ENCODE assay signal across 16 cellular contexts in genomic region chr10:43155716-43156115, GRCh38. TPM values are rescaled to one million over a fixed set of nuclear protein-coding genes. Genes with fewer than 3 reads are reported as not detected.
DNase-seq lines count a peak whose midpoint lies in the region; ATAC-seq, FAIRE-seq and TF ChIP-seq lines count a peak whose summit lies in the region.
"Had no signal": no experiment of that assay in that cellular context is flagged by ENCODE, and none has a peak within 500 bp of the region (broad histone marks: within the 10 kb centered on the region; RNA-seq: fewer than 3 reads in every experiment).

No MANE protein-coding gene starts in this region.

- H3K27me3 ChIP-seq in CD4-positive, CD25-positive, alpha-beta regulatory T cell (ENCODE audit: control insufficient read depth, insufficient read depth, low read length): no peaks in the 10 kb centered on the region
- no peaks in the 10 kb centered on the region for H3K27me3 ChIP-seq in neutrophil
- H3K27me3 ChIP-seq in CD8-positive, alpha-beta T cell (ENCODE audit: insufficient read depth, low read length): no peaks in the 10 kb centered on the region
- H3K27me3 ChIP-seq: BE2C had no signal

- no peak for TF ChIP-seq CTCF in CD14-positive monocyte (IDR thresholded peaks at IDR 0.05)
- TF ChIP-seq CTCF in neutrophil (IDR thresholded peaks at IDR 0.05): no peak
- no peak for TF ChIP-seq CTCF in CD8-positive, alpha-beta T cell (IDR thresholded peaks at IDR 0.05)

- H3K9me3 ChIP-seq in CD4-positive, CD25-positive, alpha-beta regulatory T cell (ENCODE audit: control insufficient read depth in 2 of 2, low read length in 2 of 2): no peaks in the 10 kb centered on the region
- H3K9me3 ChIP-seq in neutrophil: no peaks in the 10 kb centered on the region
- H3K9me3 ChIP-seq in CD8-positive, alpha-beta T cell (ENCODE audit: low read length): no peaks in the 10 kb centered on the region
- H3K9me3 ChIP-seq: A549, BE2C had no signal

- no peak overlapping the region for H3K4me3 Mint-ChIP-seq in CD14-positive monocyte
- peak overlapping the region in 2 of 4 donors; percentile 6 to 26 for H3K4me3 Mint-ChIP-seq in CD4-positive, CD25-positive, alpha-beta regulatory T cell
- H3K4me3 Mint-ChIP-seq in CD8-positive, alpha-beta T cell: no peak overlapping the region
- H3K4me3 Mint-ChIP-seq: HFFc6 had no signal

- peak; percentile 62 for FAIRE-seq in frontal cortex (lab: Jason Lieb, UNC)
- FAIRE-seq: GM19239, H1 had no signal

- peaks cover 0 to 3% (median 0%) of the 10 kb centered on the region in 3 donors for H3K27me3 Mint-ChIP-seq in CD14-positive monocyte (ENCODE audit: low read depth in 3 of 3)
- H3K27me3 Mint-ChIP-seq in CD4-positive, CD25-positive, alpha-beta regulatory T cell: no peaks in the 10 kb centered on the region
- no peaks in the 10 kb centered on the region for H3K27me3 Mint-ChIP-seq in CD8-positive, alpha-beta T cell (ENCODE audit: low read depth)

- H3K4me1 Mint-ChIP-seq in CD14-positive monocyte: peaks cover 62% of the 10 kb centered on the region
- peaks cover 60 to 77% (median 67%) of the 10 kb centered on the region in 4 donors for H3K4me1 Mint-ChIP-seq in CD4-positive, CD25-positive, alpha-beta regulatory T cell
- peaks cover 64% of the 10 kb centered on the region for H3K4me1 Mint-ChIP-seq in CD8-positive, alpha-beta T cell (ENCODE audit: low read depth)

- intact Hi-C loops in CD14-positive monocyte (cut with micrococcal nuclease): no loop called here
- intact Hi-C loops in CD8-positive, alpha-beta T cell (cut with DNase I, micrococcal nuclease): no loop called here

- H3K9me3 Mint-ChIP-seq in CD14-positive monocyte: no peaks in the 10 kb centered on the region
- no peaks in the 10 kb centered on the region for H3K9me3 Mint-ChIP-seq in CD4-positive, CD25-positive, alpha-beta regulatory T cell
- H3K9me3 Mint-ChIP-seq in CD8-positive, alpha-beta T cell: no peaks in the 10 kb centered on the region
- H3K9me3 Mint-ChIP-seq: HFFc6 had no signal

- H3K27ac ChIP-seq in CD4-positive, CD25-positive, alpha-beta regulatory T cell (ENCODE audit: insufficient read depth, low read length, poor library complexity, severe bottlenecking): no peak overlapping the region
- H3K27ac ChIP-seq in neutrophil: peak overlapping the region; percentile 26
- no peak overlapping the region for H3K27ac ChIP-seq in CD8-positive, alpha-beta T cell (ENCODE audit: low read depth, low read length)
- H3K27ac ChIP-seq: A549, C4-2B had no signal

- H3K36me3 ChIP-seq in CD4-positive, CD25-positive, alpha-beta regulatory T cell (ENCODE audit: control insufficient read depth, insufficient read depth, low read length): peaks cover 15% of the 10 kb centered on the region
- H3K36me3 ChIP-seq in neutrophil: peaks cover 4% of the 10 kb centered on the region
- peaks cover under 1% of the 10 kb centered on the region for H3K36me3 ChIP-seq in CD8-positive, alpha-beta T cell (ENCODE audit: insufficient read depth, low read length)
- H3K36me3 ChIP-seq: BE2C had no signal

- CTCF ChIA-PET in CD8-positive, alpha-beta T cell (lab: Charles Lee): no interaction called here

- peaks cover 30 to 32% of the 10 kb centered on the region in 2 donors for H3K36me3 Mint-ChIP-seq in CD14-positive monocyte
- H3K36me3 Mint-ChIP-seq in CD4-positive, CD25-positive, alpha-beta regulatory T cell: peaks cover 17% of the 10 kb centered on the region
- H3K36me3 Mint-ChIP-seq in CD8-positive, alpha-beta T cell: peaks cover 31% of the 10 kb centered on the region

- POLR2A ChIA-PET in CD8-positive, alpha-beta T cell (lab: Charles Lee): interaction anchor here (0.7 to 1.1 kb wide), 2 partner anchors 18 to 195 kb away, joined by 3 read pairs; partner anchors contain the start of gene CSGALNACT2

- peak overlapping the region; percentile 45 for H3K4me3 ChIP-seq in CD4-positive, CD25-positive, alpha-beta regulatory T cell (ENCODE audit: low read depth, low read length)
- no peak overlapping the region for H3K4me3 ChIP-seq in neutrophil (ENCODE audit: low read depth in 1 of 2, low read length in 1 of 2)
- no peak overlapping the region for H3K4me3 ChIP-seq in CD8-positive, alpha-beta T cell (ENCODE audit: low read depth, low read length)
- H3K4me3 ChIP-seq: A549 had no signal

- ATAC-seq in CD4-positive, CD25-positive, alpha-beta regulatory T cell (ENCODE audit: low read depth in 2 of 2): no peak
- no peak for ATAC-seq in CD8-positive, alpha-beta T cell
- ATAC-seq: A549 had no signal

- peaks cover 25% of the 10 kb centered on the region for H3K4me1 ChIP-seq in CD4-positive, CD25-positive, alpha-beta regulatory T cell (ENCODE audit: control insufficient read depth, insufficient read depth, low read length, poor library complexity, severe bottlenecking)
- peaks cover 34 to 66% of the 10 kb centered on the region in 2 experiments for H3K4me1 ChIP-seq in neutrophil (ENCODE audit: control insufficient read depth in 1 of 2, insufficient read depth in 1 of 2, low read depth in 1 of 2, low read length in 1 of 2)
- peaks cover 21% of the 10 kb centered on the region for H3K4me1 ChIP-seq in CD8-positive, alpha-beta T cell (ENCODE audit: insufficient read depth, low read length)
- H3K4me1 ChIP-seq: A549 had no signal

- DNase-seq in CD14-positive monocyte (ENCODE audit: low spot score) (no peak), frontal cortex (ENCODE audit: low spot score in 2 of 2) (no peak), T-helper 9 cell (no peak), SK-N-DZ (ENCODE audit: low spot score) (no peak)
- DNase-seq in CD4-positive, CD25-positive, alpha-beta regulatory T cell: no peak
- DNase-seq in CD8-positive, alpha-beta T cell: no peak
- DNase-seq: BE2C, DMS53, GF-D8, HCEC 1CT, HFFc6 had no signal

- peak overlapping the region in 4 of 7 donors; percentile 12 to 65 (median 36) for H3K27ac Mint-ChIP-seq in CD14-positive monocyte
- peak overlapping the region in 1 of 3 donors; percentile 52 for H3K27ac Mint-ChIP-seq in CD4-positive, CD25-positive, alpha-beta regulatory T cell
- H3K27ac Mint-ChIP-seq in CD8-positive, alpha-beta T cell: no peak overlapping the region
- H3K27ac Mint-ChIP-seq: HFFc6 had no signal

RNA-seq across cellular contexts. Expression of gene CSGALNACT2, which starts 17.5 kb away (rescaled TPM):
- polyA plus RNA-seq in CD14-positive monocyte: 10 to 100 TPM; 43.7 to 48.2 TPM
- 69.4 TPM for total RNA-seq in CD4-positive, CD25-positive, alpha-beta regulatory T cell
- 10 to 100 TPM; 17.2 to 26.3 (median 22.8) TPM for polyA plus RNA-seq in CD4-positive, CD25-positive, alpha-beta regulatory T cell
- total RNA-seq in frontal cortex: 87.2 TPM
- polyA plus RNA-seq in SK-N-DZ (2014; cell fraction: cytosol; rRNA removed): 4.1 and 5.3 TPM in 2 replicates
- polyA plus RNA-seq in SK-N-DZ (2014; cell fraction: nucleus; rRNA removed): 8.5 and 20.6 TPM in 2 replicates
- total RNA-seq in CD8-positive, alpha-beta T cell: 10 to 100 TPM; 66.7 to 66.9 TPM
